12 cellular contexts compared by ENCODE assay signal in genomic region chr4:5045099-5045498, GRCh38. TPM values are rescaled to one million over a fixed set of nuclear protein-coding genes. Genes with fewer than 3 reads are reported as not detected.
A peak's percentile ranks its signal among the peaks of the same experiment; 100 is the strongest.
DNase-seq lines count a peak whose midpoint lies in the region; ATAC-seq lines count a peak whose summit lies in the region.
"Had no signal": no experiment of that assay in that cellular context is flagged by ENCODE, and none has a peak within 500 bp of the region (broad histone marks: within the 10 kb centered on the region; RNA-seq: fewer than 3 reads in every experiment).

No MANE protein-coding gene starts in this region.

- no peaks in the 10 kb centered on the region for H3K36me3 ChIP-seq in GM23248 (ENCODE audit: low read depth)
- H3K36me3 ChIP-seq: esophagus muscularis mucosa had no signal

- no peaks in the 10 kb centered on the region for H3K79me2 ChIP-seq in GM23248 (ENCODE audit: insufficient read depth)

- H3K4me2 ChIP-seq in GM23248 (ENCODE audit: unreplicated experiment) = no peak overlapping the region

- H3K4me1 Mint-ChIP-seq in stimulated activated memory B cell treated with anti-CD40 and anti-IgM and Interleukin-4, amounts not matched to agents 10 μg/mL and 1 μg/mL and 100 μg/mL, for 72 hours = no peaks in the 10 kb centered on the region
- no peaks in the 10 kb centered on the region for H3K4me1 Mint-ChIP-seq in activated T-cell treated with anti-CD3 and anti-CD28 coated beads, Interleukin-2, amount 50 U/mL, for 72 hours (ENCODE audit: low read depth)
- H3K4me1 Mint-ChIP-seq: activated CD4-positive, alpha-beta T cell treated with anti-CD3 and anti-CD28 coated beads for 36 hours had no signal

- H4K20me1 ChIP-seq in GM23248 (ENCODE audit: insufficient read depth) = no peaks in the 10 kb centered on the region

- H3K4me3 ChIP-seq in GM23248 = no peak overlapping the region
- H3K4me3 ChIP-seq: esophagus muscularis mucosa, GM12878 had no signal

- no peaks in the 10 kb centered on the region for H3K9me3 ChIP-seq in GM23248 (ENCODE audit: low read depth)

- DNase-seq in GM23248 (peak; percentile 10), SKM-1 treated with dmso at 0.1 percent for 144 hours (lab: John Stamatoyannopoulos, UW; ENCODE audit: unreplicated experiment) (peak; percentile 85), globus pallidus (ENCODE audit: low spot score) (peak; percentile 53), NCI-H1092 (lab: John Stamatoyannopoulos, UW) (no peak), COR-L47 (lab: John Stamatoyannopoulos, UW) (no peak)
- DNase-seq in activated T-cell treated with anti-CD3 and anti-CD28 coated beads, Interleukin-2, amount 50 U/mL, for 72 hours = no peak
- DNase-seq: activated CD4-positive, alpha-beta T cell treated with anti-CD3 and anti-CD28 coated beads for 36 hours; stimulated activated CD4-positive, alpha-beta T cell treated with anti-CD3 and anti-CD28 coated beads, Interleukin-1b, Interleukin-23, amount 100 ng/mL, for 48 hours; stimulated activated naive CD8-positive, alpha-beta T cell treated with anti-CD3 and anti-CD28 coated beads, Interleukin-15, Interleukin-2, amounts not matched to agents 100 U/mL and 50 U/mL, for 24 hours had no signal

- no peaks in the 10 kb centered on the region for H3F3A ChIP-seq in GM23248 (ENCODE audit: insufficient read depth)

- 64 to 74% methylated on average over 3 of the region's 3 CpGs for WGBS in GM23248 (ENCODE audit: low coverage in 1 of 2, low lambda C conversion rate in 2 of 2, missing lambda C conversion rate in 2 of 2), 2 experiments

- peaks cover 7% of the 10 kb centered on the region; the same call in 1 of the 2 replicates for H3K27me3 ChIP-seq in GM23248 (replicated peaks; ENCODE audit: insufficient read depth)

- no peak overlapping the region for H3K4me3 Mint-ChIP-seq in stimulated activated memory B cell treated with anti-CD40 and anti-IgM and Interleukin-4, amounts not matched to agents 10 μg/mL and 1 μg/mL and 100 μg/mL, for 72 hours
- H3K4me3 Mint-ChIP-seq in activated T-cell treated with anti-CD3 and anti-CD28 coated beads, Interleukin-2, amount 50 U/mL, for 72 hours = no peak overlapping the region
- H3K4me3 Mint-ChIP-seq: activated CD4-positive, alpha-beta T cell treated with anti-CD3 and anti-CD28 coated beads for 36 hours had no signal

- no peaks in the 10 kb centered on the region for H3K4me1 ChIP-seq in GM23248 (ENCODE audit: insufficient read depth)

- peak; percentile 36 for ATAC-seq in stimulated activated memory B cell treated with anti-CD40 and anti-IgM and Interleukin-4, amounts not matched to agents 10 μg/mL and 1 μg/mL and 100 μg/mL, for 72 hours
- ATAC-seq in activated T-cell treated with anti-CD3 and anti-CD28 coated beads, Interleukin-2, amount 50 U/mL, for 72 hours (replicated peaks in 1 of 2) = no peak
- ATAC-seq: activated CD4-positive, alpha-beta T cell treated with anti-CD3 and anti-CD28 coated beads for 36 hours; GM12878; stimulated activated naive CD8-positive, alpha-beta T cell treated with anti-CD3 and anti-CD28 coated beads, Interleukin-15, Interleukin-2, amounts not matched to agents 100 U/mL and 50 U/mL, for 24 hours had no signal

- H3K9ac ChIP-seq in GM23248 = no peak overlapping the region

- H3K27ac Mint-ChIP-seq in stimulated activated memory B cell treated with anti-CD40 and anti-IgM and Interleukin-4, amounts not matched to agents 10 μg/mL and 1 μg/mL and 100 μg/mL, for 72 hours = no peak overlapping the region
- H3K27ac Mint-ChIP-seq in activated T-cell treated with anti-CD3 and anti-CD28 coated beads, Interleukin-2, amount 50 U/mL, for 72 hours = no peak overlapping the region
- H3K27ac Mint-ChIP-seq: activated CD4-positive, alpha-beta T cell treated with anti-CD3 and anti-CD28 coated beads for 36 hours had no signal

- H3K27me3 Mint-ChIP-seq in stimulated activated memory B cell treated with anti-CD40 and anti-IgM and Interleukin-4, amounts not matched to agents 10 μg/mL and 1 μg/mL and 100 μg/mL, for 72 hours = peaks cover 69% of the 10 kb centered on the region
- H3K27me3 Mint-ChIP-seq in activated T-cell treated with anti-CD3 and anti-CD28 coated beads, Interleukin-2, amount 50 U/mL, for 72 hours (ENCODE audit: low read depth) = peaks cover 46% of the 10 kb centered on the region

- no peaks in the 10 kb centered on the region for H3K9me3 Mint-ChIP-seq in stimulated activated memory B cell treated with anti-CD40 and anti-IgM and Interleukin-4, amounts not matched to agents 10 μg/mL and 1 μg/mL and 100 μg/mL, for 72 hours
- no peaks in the 10 kb centered on the region for H3K9me3 Mint-ChIP-seq in activated T-cell treated with anti-CD3 and anti-CD28 coated beads, Interleukin-2, amount 50 U/mL, for 72 hours

- no peak overlapping the region for H3K27ac ChIP-seq in GM23248
- H3K27ac ChIP-seq: esophagus muscularis mucosa had no signal

- no peaks in the 10 kb centered on the region for H3K36me3 Mint-ChIP-seq in stimulated activated memory B cell treated with anti-CD40 and anti-IgM and Interleukin-4, amounts not matched to agents 10 μg/mL and 1 μg/mL and 100 μg/mL, for 72 hours
- H3K36me3 Mint-ChIP-seq in activated T-cell treated with anti-CD3 and anti-CD28 coated beads, Interleukin-2, amount 50 U/mL, for 72 hours (ENCODE audit: insufficient read depth in 2 of 2) = no peaks in the 10 kb centered on the region

- no peaks in the 10 kb centered on the region for H3K9me2 ChIP-seq in GM23248 (ENCODE audit: insufficient read depth)

- H2AFZ ChIP-seq in GM23248 = no peak overlapping the region

- in situ Hi-C loops in GM23248 (cut with MboI) = loop anchor here (25.0 kb wide), 1 partner anchor 767 kb away; no protein-coding TSS in a partner anchor

RNA-seq across cellular contexts. Expression of gene STK32B, which starts 6.2 kb away (rescaled TPM):
- 6.1 and 6.4 TPM in 2 replicates for total RNA-seq in GM23248 (2014; rRNA removed; shearing (Covaris generic))
- polyA plus RNA-seq in GM23248 (2016; fragmentation: Nextera tagmentation; extraction: Ambion mirVana) = 4.9 and 5.4 TPM in 2 replicates
- not detected for total RNA-seq in activated T-cell treated with anti-CD3 and anti-CD28 coated beads, Interleukin-2, amount 50 U/mL, for 72 hours
- total RNA-seq: activated CD4-positive, alpha-beta T cell treated with anti-CD3 and anti-CD28 coated beads for 36 hours had no signal

RNA-seq across cellular contexts. Expression of gene CYTL1, which starts 25.8 kb away (rescaled TPM):
- 1.5 TPM in 1 of 2 replicates, not detected in the other for total RNA-seq in GM23248 (2014; rRNA removed; shearing (Covaris generic))
- 0.84 and 1.1 TPM in 2 replicates for polyA plus RNA-seq in GM23248 (2016; fragmentation: Nextera tagmentation; extraction: Ambion mirVana)
- total RNA-seq in activated T-cell treated with anti-CD3 and anti-CD28 coated beads, Interleukin-2, amount 50 U/mL, for 72 hours = not detected
- total RNA-seq: activated CD4-positive, alpha-beta T cell treated with anti-CD3 and anti-CD28 coated beads for 36 hours; GM12878 had no signal
- polyA plus RNA-seq: GM12878 had no signal

Comparison
In these comparisons a context has a peak if more than half of its experiments do, and no peak if none do; other contexts are left out.
1. DNase-seq: peak in GM23248 (single experiment), SKM-1 treated with dmso at 0.1 percent for 144 hours (single experiment) and globus pallidus (single experiment); none in NCI-H1092 (single experiment), COR-L47 (single experiment) and activated T-cell treated with anti-CD3 and anti-CD28 coated beads, Interleukin-2, amount 50 U/mL, for 72 hours (0 of 2).